In genomic region chr1:224615861-224616760, GRCh38 we compare ENCODE assay signal across 8 cellular contexts. TPM values are rescaled to one million over a fixed set of nuclear protein-coding genes. Genes with fewer than 3 reads are reported as not detected.
DNase-seq lines count a peak whose midpoint lies in the region; ATAC-seq, FAIRE-seq and TF ChIP-seq lines count a peak whose summit lies in the region.

Gene CNIH3, plus strand, starts transcription at chr1:224616317. Its CDS starts 858 bp downstream, at chr1:224617175.

- H3K4me2 ChIP-seq in BLaER1 treated with 17β-estradiol and CSF1 and Interleukin-3, amounts not matched to agents 10 nM and 100 nM = peak within 1 kb of the TSS in 7 of 11 experiments; percentile 7 to 50 (median 25); a peak in 7 of 22 replicates
- H3K4me2 ChIP-seq in GM12878 (ENCODE audit: control insufficient read depth, insufficient read depth) = peak within 1 kb of the TSS; percentile 9; the same call in 1 of the 2 replicates

- TF ChIP-seq POLR2A in Peyer's patch (IDR thresholded peaks at IDR 0.05) (no peak), GM12878 (IDR thresholded peaks at IDR 0.05; ENCODE audit: low read depth, low read length) (no peak)

- H2AFZ ChIP-seq in GM12878 (ENCODE audit: control insufficient read depth, low read depth, low read length) = no peak within 1 kb of the TSS

- SMC1A ChIA-PET in GM12878 (lab: Charles Lee; ENCODE audit: uncharacterized antibody, unreplicated experiment) = no interaction called here

- H4K20me1 ChIP-seq in BLaER1 treated with 17β-estradiol and CSF1 and Interleukin-3, amounts not matched to agents 10 nM and 100 nM = no peaks in the 10 kb centered on the region
- H4K20me1 ChIP-seq in GM12878 (ENCODE audit: control insufficient read depth, insufficient read depth) = no peaks in the 10 kb centered on the region

- H3K27ac ChIP-seq in BLaER1 treated with 17β-estradiol and CSF1 and Interleukin-3, amounts not matched to agents 10 nM and 100 nM = no peak within 1 kb of the TSS
- H3K27ac ChIP-seq in Peyer's patch (no peak within 1 kb of the TSS), GM12878 (ENCODE audit: control insufficient read depth, insufficient read depth) (no peak within 1 kb of the TSS)

- no TSS peak for BruUV-seq in GM12878 (replicated peaks; lab: Mats Ljungman, UMichigan)

- H3K27me3 ChIP-seq in BLaER1 treated with 17β-estradiol and CSF1 and Interleukin-3, amounts not matched to agents 10 nM and 100 nM = peaks cover 47 to 65% (median 59%) of the 10 kb centered on the region in 11 experiments
- H3K27me3 ChIP-seq in Peyer's patch = peaks cover 0 to 12% of the 10 kb centered on the region in 2 donors
- H3K27me3 ChIP-seq in GM12878 (replicated peaks in 1 of 2; ENCODE audit: control insufficient read depth in 2 of 2, insufficient read depth in 2 of 2, low read length in 1 of 2) = peaks cover 16% of the 10 kb centered on the region in 2 experiments
- H3K27me3 ChIP-seq in kidney epithelial cell (ENCODE audit: control insufficient read depth, insufficient read depth, low read length) = peaks cover 17% of the 10 kb centered on the region

- peaks cover 0 to 8% (median 0%) of the 10 kb centered on the region in 11 experiments; a peak in 1 of 22 replicates for H3K36me3 ChIP-seq in BLaER1 treated with 17β-estradiol and CSF1 and Interleukin-3, amounts not matched to agents 10 nM and 100 nM
- H3K36me3 ChIP-seq in Peyer's patch (no peaks in the 10 kb centered on the region), GM12878 (ENCODE audit: control insufficient read depth in 2 of 2, insufficient read depth in 2 of 2, low read length in 1 of 2) (no peaks in the 10 kb centered on the region), kidney epithelial cell (ENCODE audit: control insufficient read depth, insufficient read depth, low read length) (no peaks in the 10 kb centered on the region)

- in situ Hi-C loops in GM12878 (cut with MboI) = no loop called here

- ATAC-seq in GM12878 = peak; percentile 80
- ATAC-seq in stimulated activated naive CD8-positive, alpha-beta T cell treated with anti-CD3 and anti-CD28 coated beads, Interleukin-15, Interleukin-2, amounts not matched to agents 100 U/mL and 50 U/mL, for 24 hours = peak; percentile 60
- no peak for ATAC-seq in HG03469 (IDR thresholded peaks at IDR 0.05; ENCODE audit: unreplicated experiment)

- peak; percentile 54 for DNase-seq in HK-2 (ENCODE audit: unreplicated experiment)
- DNase-seq in Peyer's patch = no peak
- DNase-seq in GM12878 (ENCODE audit: low read depth, low spot score) = no peak
- DNase-seq in kidney epithelial cell (ENCODE audit: low read depth) = no peak
- DNase-seq in stimulated activated naive CD8-positive, alpha-beta T cell treated with anti-CD3 and anti-CD28 coated beads, Interleukin-15, Interleukin-2, amounts not matched to agents 100 U/mL and 50 U/mL, for 24 hours = peak; percentile 51
- DNase-seq in superior temporal gyrus (ENCODE audit: extremely low spot score) = no peak

- FAIRE-seq in GM12878 (lab: Jason Lieb, UNC) = no peak

- no peaks in the 10 kb centered on the region for H3K79me2 ChIP-seq in GM12878 (ENCODE audit: control insufficient read depth, insufficient read depth, low read length)

- CTCF ChIA-PET in GM12878 (lab: Yijun Ruan, JAX) = no interaction called here

- WGBS in GM12878 (ENCODE audit: insufficient coverage, insufficient replicate concordance, low lambda C conversion rate, missing lambda C conversion rate) = 13% methylated on average over 75 of the region's 91 CpGs

- TF ChIP-seq CTCF in Peyer's patch (IDR thresholded peaks at IDR 0.05) (no peak), GM12878 (IDR thresholded peaks at IDR 0.05 in 2 of 3, conservative IDR thresholded peaks at IDR 0.05 in 1 of 3; ENCODE audit: control insufficient read depth in 2 of 3, extremely low read depth in 1 of 3, insufficient read depth in 1 of 3, low read depth in 3 of 3, low read length in 3 of 3) (no peak), kidney epithelial cell (IDR thresholded peaks at IDR 0.05; ENCODE audit: insufficient read depth, low read length, poor library complexity, severe bottlenecking) (no peak)

- intact Hi-C loops in GM12878 (cut with micrococcal nuclease; ENCODE audit: unreplicated experiment) = no loop called here

- peak within 1 kb of the TSS in 9 of 10 experiments; percentile 21 to 38 (median 30); a peak in 11 of 20 replicates for H3K4me3 ChIP-seq in BLaER1 treated with 17β-estradiol and CSF1 and Interleukin-3, amounts not matched to agents 10 nM and 100 nM
- H3K4me3 ChIP-seq in Peyer's patch (peak within 1 kb of the TSS; percentile 18 to 48 (median 34)), GM12878 (no peak within 1 kb of the TSS), kidney epithelial cell (ENCODE audit: low read depth, low read length) (peak within 1 kb of the TSS; percentile 57)

- H3K4me1 ChIP-seq in BLaER1 treated with 17β-estradiol and CSF1 and Interleukin-3, amounts not matched to agents 10 nM and 100 nM = peaks cover 0 to 4% (median 0%) of the 10 kb centered on the region in 10 experiments; a peak in 2 of 20 replicates
- peaks cover 0 to 21% (median 6%) of the 10 kb centered on the region in 4 donors for H3K4me1 ChIP-seq in Peyer's patch
- H3K4me1 ChIP-seq in GM12878 (ENCODE audit: control insufficient read depth, insufficient read depth, low read length) = no peaks in the 10 kb centered on the region

- POLR2A ChIA-PET in GM12878 (lab: Charles Lee) = no interaction called here

- no peak within 1 kb of the TSS for H3K9ac ChIP-seq in BLaER1 treated with 17β-estradiol and CSF1 and Interleukin-3, amounts not matched to agents 10 nM and 100 nM
- no peak within 1 kb of the TSS for H3K9ac ChIP-seq in GM12878 (ENCODE audit: control insufficient read depth, insufficient read depth, low read length)

- TF ChIP-seq RAD21 in GM12878 (IDR thresholded peaks at IDR 0.05; ENCODE audit: insufficient read depth, low read depth, low read length) = no peak

- RAD21 ChIA-PET in GM12878 (lab: Charles Lee; ENCODE audit: unreplicated experiment) = no interaction called here

- no peak for TF ChIP-seq EP300 in GM12878 (IDR thresholded peaks at IDR 0.05; ENCODE audit: borderline replicate concordance in 1 of 2, control insufficient read depth in 1 of 2, low read depth in 2 of 2, low read length in 2 of 2)

- peaks cover 29 to 44% (median 37%) of the 10 kb centered on the region in 11 experiments for H3K9me3 ChIP-seq in BLaER1 treated with 17β-estradiol and CSF1 and Interleukin-3, amounts not matched to agents 10 nM and 100 nM (replicated peaks in 1 of 11)
- no peaks in the 10 kb centered on the region for H3K9me3 ChIP-seq in Peyer's patch
- H3K9me3 ChIP-seq in GM12878 (replicated peaks; ENCODE audit: control insufficient read depth, insufficient read depth, low read length) = no peaks in the 10 kb centered on the region

TF ChIP-seq in GM12878, 131 proteins besides CTCF, POLR2A, EP300 and RAD21:
- no peak for TF ChIP-seq HSF1 (IDR thresholded peaks at IDR 0.05; ENCODE audit: low read depth, low read length)
- TF ChIP-seq CHD1 (IDR thresholded peaks at IDR 0.05; ENCODE audit: low read depth, low read length) = no peak
- TF ChIP-seq CHD4 (IDR thresholded peaks at IDR 0.05) = no peak
- no peak for TF ChIP-seq NRF1 (conservative IDR thresholded peaks at IDR 0.05; ENCODE audit: low read depth, low read length)
- TF ChIP-seq FOXM1 (IDR thresholded peaks at IDR 0.05; ENCODE audit: low read depth, low read length) = no peak
- no peak for TF ChIP-seq CBX3 (IDR thresholded peaks at IDR 0.05; ENCODE audit: borderline replicate concordance, low read depth)
- no peak for TF ChIP-seq TCF12 (IDR thresholded peaks at IDR 0.05; ENCODE audit: low read depth, low read length)
- no peak for TF ChIP-seq SMAD1 (IDR thresholded peaks at IDR 0.05; ENCODE audit: low read depth, partially characterized antibody)
- TF ChIP-seq RFX5 (IDR thresholded peaks at IDR 0.05; ENCODE audit: low read depth, low read length) = no peak
- TF ChIP-seq SMAD5 (IDR thresholded peaks at IDR 0.05; ENCODE audit: low read depth) = no peak
- TF ChIP-seq EGR1 (IDR thresholded peaks at IDR 0.05; ENCODE audit: borderline replicate concordance in 1 of 2, low read depth in 2 of 2, low read length in 2 of 2) = no peak
- TF ChIP-seq IKZF1 (conservative IDR thresholded peaks at IDR 0.05) = no peak

RNA-seq across cellular contexts. Expression of gene CNIH3, which starts in this region (rescaled TPM):
- total RNA-seq in Peyer's patch = not detected
- 3.5 and 7.3 TPM in 2 replicates for total RNA-seq in GM12878 (2013; cell fraction: nucleolus; rRNA removed)
- total RNA-seq in GM12878 (2014; rRNA removed) = 1.9 and 2.0 TPM in 2 replicates
- 1.3 and 1.5 TPM in 2 replicates for total RNA-seq in GM12878 (2014; rRNA removed; fragmentation: Illumina TruSeq; extraction: Trizol)
- total RNA-seq in GM12878 (2021) = 1.7 and 2.0 TPM in 2 replicates
- polyA plus RNA-seq in GM12878 (2011; ENCODE audit: low read depth) = 1.1 TPM
- polyA plus RNA-seq in GM12878 (2011; rRNA removed) = 5.8 and 7.6 TPM in 2 replicates
- polyA plus RNA-seq in GM12878 (2011; cell fraction: cytosol; rRNA removed) = 3.6 and 4.1 TPM in 2 replicates
- 3.0 and 3.5 TPM in 2 replicates for polyA plus RNA-seq in GM12878 (2011; cell fraction: nucleus; rRNA removed)
- polyA plus RNA-seq in GM12878 (2012) = 2.7 and 3.2 TPM in 2 replicates
- 2.0 and 2.2 TPM in 2 replicates for polyA plus RNA-seq in GM12878 (2014; fragmentation: Illumina TruSeq; extraction: Trizol)
- polyA plus RNA-seq in GM12878 (2014; fragmentation: Nextera tagmentation; extraction: Ambion mirVana) = 1 to 10 TPM; 1.4 TPM
- 0.77 and 1.0 TPM in 2 replicates for polyA plus RNA-seq in GM12878 (2014; rRNA removed)
- 1 to 10 TPM; 1.9 to 2.1 TPM for polyA plus RNA-seq in GM12878 (2016; fragmentation: Nextera tagmentation; extraction: Ambion mirVana)
- 6.1 and 6.6 TPM in 2 replicates for polyA minus RNA-seq in GM12878 (2011; rRNA and poly(A)+ RNA removed)
- polyA minus RNA-seq in GM12878 (2011; cell fraction: cytosol; rRNA and poly(A)+ RNA removed) = 1.3 and 1.4 TPM in 2 replicates
- 2.8 and 4.4 TPM in 2 replicates for polyA minus RNA-seq in GM12878 (2011; cell fraction: nucleus; rRNA and poly(A)+ RNA removed)
- total RNA-seq in kidney epithelial cell = 4.0 and 4.2 TPM in 2 replicates

Comparison
In these comparisons a context has a peak if more than half of its experiments do, and no peak if none do; other contexts are left out.
1. DNase-seq: peak in HK-2 (single experiment) and stimulated activated naive CD8-positive, alpha-beta T cell treated with anti-CD3 and anti-CD28 coated beads, Interleukin-15, Interleukin-2, amounts not matched to agents 100 U/mL and 50 U/mL, for 24 hours (single experiment); none in Peyer's patch (0 of 3), GM12878 (single experiment), kidney epithelial cell (single experiment) and superior temporal gyrus (single experiment).